Comparison of ENCODE assay signal across 8 cellular contexts in the genomic region with DNA sequence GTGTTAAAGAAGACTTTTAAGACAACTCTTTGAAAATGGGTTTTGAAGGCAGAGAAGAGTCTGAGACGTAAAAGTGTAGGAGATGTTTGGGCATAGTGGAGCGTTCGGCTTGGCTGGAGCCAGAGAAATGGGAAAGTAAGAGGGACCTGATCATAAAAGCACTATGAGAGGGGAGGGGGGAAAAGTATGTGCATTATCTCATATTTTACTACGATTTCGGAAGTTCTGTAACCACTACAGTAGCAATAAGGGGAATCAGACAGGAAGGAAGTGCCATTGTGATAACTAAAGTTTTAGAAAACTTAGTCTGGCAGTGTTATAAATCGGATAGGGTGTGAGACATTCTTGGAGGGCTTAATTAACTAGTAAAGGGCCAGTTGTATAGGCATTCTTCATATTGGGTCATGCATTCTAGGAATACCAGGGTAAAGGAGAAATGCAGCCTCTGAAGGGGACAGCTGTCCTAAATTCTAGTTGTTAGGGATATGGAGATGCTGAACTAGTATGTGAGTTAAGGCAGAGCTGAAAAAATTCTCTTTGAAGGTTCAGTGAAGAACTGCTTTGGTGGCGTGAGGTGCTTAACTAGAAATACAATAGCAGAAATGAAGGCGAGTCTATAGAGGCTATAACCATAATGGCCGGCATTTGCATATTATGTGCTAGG.
DNase-seq lines count a peak whose midpoint lies in the region; ATAC-seq and TF ChIP-seq lines count a peak whose summit lies in the region.

No MANE protein-coding gene starts in this region.

- H3K36me3 ChIP-seq in right atrium auricular region = no peaks in the 10 kb centered on the region
- no peaks in the 10 kb centered on the region for H3K36me3 ChIP-seq in uterus
- H3K36me3 ChIP-seq in HAP-1 (replicated peaks) = no peaks in the 10 kb centered on the region

- peaks cover 23% of the 10 kb centered on the region for H3K4me1 Mint-ChIP-seq in mesothelial cell of epicardium

- H3K9me3 ChIP-seq in right atrium auricular region (no peaks in the 10 kb centered on the region), uterus (no peaks in the 10 kb centered on the region), HAP-1 (no peaks in the 10 kb centered on the region)

- TF ChIP-seq CTCF in right atrium auricular region (IDR thresholded peaks at IDR 0.05) = no peak
- TF ChIP-seq CTCF in astrocyte of the spinal cord (IDR thresholded peaks at IDR 0.05; ENCODE audit: low read depth, low read length) = no peak
- no peak for TF ChIP-seq CTCF in mesothelial cell of epicardium (IDR thresholded peaks at IDR 0.05; ENCODE audit: unreplicated experiment)
- no peak for TF ChIP-seq CTCF in uterus (IDR thresholded peaks at IDR 0.05)

- no peaks in the 10 kb centered on the region for H3K27me3 ChIP-seq in right atrium auricular region
- no peaks in the 10 kb centered on the region for H3K27me3 ChIP-seq in uterus
- H3K27me3 ChIP-seq in HAP-1 (ENCODE audit: low read depth) = no peaks in the 10 kb centered on the region

- intact Hi-C loops in Right ventricle myocardium inferior (cut with DNase I) = no loop called here
- intact Hi-C loops in uterus (cut with DNase I; ENCODE audit: low total_unique reads) = no loop called here

- in situ Hi-C loops in astrocyte of the spinal cord (cut with HindIII; ENCODE audit: low sequenced_read_pairs) (no loop called here), HAP-1 (cut with MboI; ENCODE audit: low sequenced_read_pairs) (no loop called here)

- peaks cover 3% of the 10 kb centered on the region for H3K36me3 Mint-ChIP-seq in mesothelial cell of epicardium

- ATAC-seq in Right ventricle myocardium inferior = no peak

- H3K27me3 Mint-ChIP-seq in mesothelial cell of epicardium (ENCODE audit: low read depth) = no peaks in the 10 kb centered on the region

- no peak for TF ChIP-seq POLR2A in uterus (IDR thresholded peaks at IDR 0.05)

- peaks cover 8% of the 10 kb centered on the region for H3K9me3 Mint-ChIP-seq in mesothelial cell of epicardium

- H3K27ac ChIP-seq in right atrium auricular region (no peak overlapping the region), uterus (peak overlapping the region; percentile 47 to 72)

- peak overlapping the region; percentile 80 for H3K4me3 Mint-ChIP-seq in mesothelial cell of epicardium

- H3K4me3 ChIP-seq in right atrium auricular region (peak overlapping the region; percentile 56 to 63), astrocyte of the spinal cord (ENCODE audit: low read depth, low read length) (peak overlapping the region; percentile 63), uterus (peak overlapping the region; percentile 45 to 63), HAP-1 (no peak overlapping the region)

- H3K4me1 ChIP-seq in right atrium auricular region (no peaks in the 10 kb centered on the region), uterus (no peaks in the 10 kb centered on the region), HAP-1 (no peaks in the 10 kb centered on the region)

- DNase-seq in right atrium auricular region (ENCODE audit: low spot score) (no peak), Right ventricle myocardium inferior (ENCODE audit: missing footprints) (no peak), astrocyte of the spinal cord (ENCODE audit: low read depth, low spot score) (no peak), mesothelial cell of epicardium (ENCODE audit: low spot score in 2 of 2, unreplicated experiment in 2 of 2) (no peak), uterus (no peak), glomerular visceral epithelial cell (ENCODE audit: extremely low spot score) (no peak), HAP-1 (ENCODE audit: low spot score in 2 of 2) (no peak), NCI-H1092 (lab: John Stamatoyannopoulos, UW) (no peak)

- peak overlapping the region; percentile 85 for H3K27ac Mint-ChIP-seq in mesothelial cell of epicardium

Comparison
In these comparisons a context has a peak if more than half of its experiments do, and no peak if none do; other contexts are left out.
1. H3K27ac ChIP-seq: peak in uterus (2 of 2); none in right atrium auricular region (0 of 2).